In the genomic region with DNA sequence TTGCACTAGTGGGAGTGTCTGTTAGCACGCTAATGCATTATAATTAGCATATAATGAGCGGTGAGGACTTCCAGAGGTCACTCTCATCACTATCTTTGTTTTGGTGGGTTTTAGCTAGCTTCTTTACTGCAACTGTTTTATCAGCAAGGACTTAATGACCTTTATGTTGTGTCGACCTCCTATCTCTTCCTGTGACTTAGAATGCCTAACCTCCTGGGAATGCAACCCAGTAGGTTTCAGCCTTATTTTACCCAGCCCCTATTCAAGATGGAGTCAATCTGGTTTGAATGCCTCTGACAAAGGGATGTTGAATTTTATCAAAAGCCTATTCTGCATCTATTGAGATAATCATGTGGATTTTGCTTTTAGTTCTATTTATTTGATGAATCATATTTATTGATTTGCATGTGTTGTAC, we compare ENCODE assay signal across 27 cellular contexts. TPM values are rescaled to one million over a fixed set of nuclear protein-coding genes. Genes with fewer than 3 reads are reported as not detected.
DNase-seq lines count a peak whose midpoint lies in the region; ATAC-seq, FAIRE-seq and TF ChIP-seq lines count a peak whose summit lies in the region.
"Had no signal": no experiment of that assay in that cellular context is flagged by ENCODE, and none has a peak within 500 bp of the region (broad histone marks: within the 10 kb centered on the region; RNA-seq: fewer than 3 reads in every experiment).

No MANE protein-coding gene starts in this region.

- H3K27ac ChIP-seq in H1 (ENCODE audit: low read depth, low read length): no peak overlapping the region
- H3K27ac ChIP-seq in neural progenitor cell: no peak overlapping the region
- H3K27ac ChIP-seq in neuronal stem cell (replicated peaks; ENCODE audit: low read length): no peak overlapping the region
- H3K27ac ChIP-seq: BLaER1 had no signal

- H4K8ac ChIP-seq in H1 (ENCODE audit: extremely low read depth, insufficient read depth, low read length) (no peak overlapping the region), neuronal stem cell (ENCODE audit: low read depth, low read length) (no peak overlapping the region)

- no peaks in the 10 kb centered on the region for H3K4me1 ChIP-seq in H1 (replicated peaks in 1 of 4; ENCODE audit: control insufficient read depth in 3 of 4, insufficient read depth in 4 of 4, low read length in 3 of 4)
- no peaks in the 10 kb centered on the region for H3K4me1 ChIP-seq in neural progenitor cell
- peaks cover 0 to 7% of the 10 kb centered on the region in 2 donors for H3K4me1 ChIP-seq in neuronal stem cell (ENCODE audit: control insufficient read depth in 2 of 2, insufficient read depth in 1 of 2, low read depth in 1 of 2, low read length in 2 of 2)
- H3K4me1 ChIP-seq: BE2C, BLaER1 had no signal

- CTCF ChIA-PET in H1 (lab: Charles Lee; ENCODE audit: partially characterized antibody): interaction anchor here (1.0 kb wide), 2 partner anchors 57 to 122 kb away, joined by 3 to 6 read pairs; no protein-coding TSS in a partner anchor
- CTCF ChIA-PET in HEK293T (lab: Yijun Ruan, JAX): no interaction called here

- H2BK12ac ChIP-seq in H1 (ENCODE audit: low read depth, low read length) (no peak overlapping the region), neuronal stem cell (ENCODE audit: low read length) (no peak overlapping the region)

- no peaks in the 10 kb centered on the region for H3K23me2 ChIP-seq in H1 (ENCODE audit: low read depth, low read length)

- H3K4me2 ChIP-seq in H1 (ENCODE audit: insufficient read depth in 1 of 2, low read depth in 2 of 2, low read length in 2 of 2): no peak overlapping the region
- H3K4me2 ChIP-seq in neural progenitor cell: no peak overlapping the region
- no peak overlapping the region for H3K4me2 ChIP-seq in neuronal stem cell (ENCODE audit: insufficient read depth, low read length, poor library complexity, severe bottlenecking)
- H3K4me2 ChIP-seq: BLaER1 had no signal

- no peak overlapping the region for H3K18ac ChIP-seq in H1 (ENCODE audit: extremely low read depth, low read length)
- no peak overlapping the region for H3K18ac ChIP-seq in neuronal stem cell (ENCODE audit: low read length)

- H3K9me3 Mint-ChIP-seq in neural progenitor cell: peaks cover 10% of the 10 kb centered on the region

- H2BK5ac ChIP-seq in H1 (ENCODE audit: low read depth, low read length): no peak overlapping the region
- no peak overlapping the region for H2BK5ac ChIP-seq in neuronal stem cell (ENCODE audit: low read length)

- H3K14ac ChIP-seq in H1 (ENCODE audit: insufficient read length): no peak overlapping the region
- no peak overlapping the region for H3K14ac ChIP-seq in neuronal stem cell (ENCODE audit: low read length)

- no peak overlapping the region for H3K4ac ChIP-seq in H1 (replicated peaks; ENCODE audit: insufficient read length, low read depth, low read length)
- no peak overlapping the region for H3K4ac ChIP-seq in neuronal stem cell (ENCODE audit: low read length)

- TF ChIP-seq RAD21 in H1 (IDR thresholded peaks at IDR 0.05 in 1 of 2, conservative IDR thresholded peaks at IDR 0.05 in 1 of 2; ENCODE audit: low read depth in 2 of 2, low read length in 2 of 2): no peak

- no peaks in the 10 kb centered on the region for H3K79me2 ChIP-seq in H1 (ENCODE audit: control insufficient read depth in 1 of 2, insufficient read depth in 2 of 2, low read length in 2 of 2)
- H3K79me2 ChIP-seq in neural progenitor cell (ENCODE audit: low read depth): no peaks in the 10 kb centered on the region

- no peaks in the 10 kb centered on the region for H3K4me1 Mint-ChIP-seq in neural progenitor cell
- H3K4me1 Mint-ChIP-seq: CD14-positive monocyte; CD4-positive, alpha-beta memory T cell; CD4-positive, CD25-positive, alpha-beta regulatory T cell; CD8-positive, alpha-beta memory T cell had no signal

- H3K27me3 ChIP-seq in H1 (replicated peaks in 1 of 4; ENCODE audit: control insufficient read depth in 3 of 4, extremely low read depth in 1 of 4, insufficient read depth in 3 of 4, low read length in 3 of 4) (no peaks in the 10 kb centered on the region; a peak in 1 of 7 replicates), neural progenitor cell (no peaks in the 10 kb centered on the region), neuronal stem cell (ENCODE audit: control insufficient read depth in 3 of 3, insufficient read depth in 3 of 3, low read depth in 1 of 3, low read length in 3 of 3) (no peaks in the 10 kb centered on the region)
- H3K27me3 ChIP-seq: BLaER1 had no signal

- DNase-seq in H1 (ENCODE audit: low read depth in 1 of 2, low spot score in 2 of 2) (no peak), neural progenitor cell (ENCODE audit: low spot score) (no peak), neuronal stem cell (ENCODE audit: low spot score) (no peak), HEK293T (ENCODE audit: extremely low spot score) (no peak)
- DNase-seq in activated effector memory CD4-positive, alpha-beta T cell treated with anti-CD3 and anti-CD28 coated beads, Interleukin-2, amount 50 U/mL, for 16 hours: no peak
- DNase-seq: 8988T; ACHN; BE2C; C1 segment of cervical spinal cord; CD4-positive, alpha-beta memory T cell; CD4-positive, CD25-positive, alpha-beta regulatory T cell; CD8-positive, alpha-beta memory T cell; COR-L47; DMS 273 treated with DMSO at 0.1 percent for 48 hours; DMS153; DMS53; DMS79; DND-41; EL; GDM1 had no signal

- H4K5ac ChIP-seq in H1 (ENCODE audit: insufficient read length, low read depth, low read length): no peak overlapping the region

- WGBS in H1 (ENCODE audit: extremely low coverage in 1 of 2, insufficient coverage in 1 of 2, insufficient read length in 1 of 2, insufficient replicate concordance in 2 of 2, low coverage in 1 of 2, low lambda C conversion rate in 2 of 2, missing lambda C conversion rate in 1 of 2), 2 experiments: 80% methylated on average over 3 of the region's 3 CpGs; no CpG with 5 or more reads in 1 of the 2 experiments
- no CpG with 5 or more reads among the region's 3 CpGs for WGBS in neuronal stem cell (ENCODE audit: extremely low coverage in 2 of 2, insufficient read length in 2 of 2, insufficient replicate concordance in 1 of 2), 2 donors

- H3K4me3 ChIP-seq in H1 (ENCODE audit: extremely low read depth in 1 of 4, insufficient read depth in 2 of 4, low read depth in 3 of 4, low read length in 4 of 4) (no peak overlapping the region), neural progenitor cell (no peak overlapping the region), neuronal stem cell (ENCODE audit: low read length in 2 of 2) (no peak overlapping the region)
- H3K4me3 ChIP-seq: BLaER1, GM12878 had no signal

- no peak overlapping the region for H3K4me3 Mint-ChIP-seq in neural progenitor cell
- H3K4me3 Mint-ChIP-seq: CD14-positive monocyte; CD4-positive, alpha-beta memory T cell; CD4-positive, CD25-positive, alpha-beta regulatory T cell; CD8-positive, alpha-beta memory T cell had no signal

- TF ChIP-seq EP300 in H1 (IDR thresholded peaks at IDR 0.05; ENCODE audit: borderline replicate concordance in 1 of 2, low read depth in 2 of 2, low read length in 2 of 2): no peak

- H3K36me3 Mint-ChIP-seq in neural progenitor cell: no peaks in the 10 kb centered on the region
- H3K36me3 Mint-ChIP-seq: CD4-positive, CD25-positive, alpha-beta regulatory T cell had no signal

- H3K23ac ChIP-seq in H1 (ENCODE audit: insufficient read length) (no peak overlapping the region), neuronal stem cell (ENCODE audit: low read depth, low read length, poor library complexity) (no peak overlapping the region)

- H3K79me1 ChIP-seq in H1 (ENCODE audit: low read depth, low read length) (no peaks in the 10 kb centered on the region), neuronal stem cell (ENCODE audit: low read depth, low read length) (no peaks in the 10 kb centered on the region)

- H2BK20ac ChIP-seq in H1 (ENCODE audit: low read length): no peak overlapping the region

- H3K56ac ChIP-seq in H1 (replicated peaks; ENCODE audit: insufficient read length, low read depth, low read length): no peak overlapping the region

- H2BK15ac ChIP-seq in H1 (ENCODE audit: low read length) (no peak overlapping the region), neuronal stem cell (ENCODE audit: low read length) (no peak overlapping the region)

- H2BK120ac ChIP-seq in H1 (replicated peaks; ENCODE audit: low read depth, low read length) (no peak overlapping the region), neuronal stem cell (ENCODE audit: low read depth, low read length) (no peak overlapping the region)

- TF ChIP-seq POLR2A in H1 (IDR thresholded peaks at IDR 0.05; ENCODE audit: control extremely low read depth in 1 of 2, low read depth in 2 of 2, low read length in 2 of 2): no peak

- POLR2A ChIA-PET in H1 (lab: Charles Lee; ENCODE audit: partially characterized antibody): interaction anchor here (0.7 to 2.3 kb wide), 2 partner anchors 22 to 82 kb away, joined by 3 to 7 read pairs; a partner anchor contains a TSS
- POLR2A ChIA-PET in HEK293T (lab: Yijun Ruan, JAX): no interaction called here

- H4K20me1 ChIP-seq in H1 (replicated peaks in 1 of 2; ENCODE audit: control insufficient read depth in 1 of 2, insufficient read depth in 2 of 2, low read length in 2 of 2): no peaks in the 10 kb centered on the region
- H4K20me1 ChIP-seq in neural progenitor cell (ENCODE audit: low read depth): no peaks in the 10 kb centered on the region
- H4K20me1 ChIP-seq: BLaER1 had no signal

- H2AK5ac ChIP-seq in H1 (ENCODE audit: low read depth, low read length) (no peak overlapping the region), neuronal stem cell (ENCODE audit: low read depth, low read length) (no peak overlapping the region)

- H4K91ac ChIP-seq in H1 (replicated peaks; ENCODE audit: insufficient read length, low read length) (no peak overlapping the region), neuronal stem cell (ENCODE audit: low read depth, low read length, poor library complexity) (no peak overlapping the region)

- TF ChIP-seq CTCF in H1 (IDR thresholded peaks at IDR 0.05; ENCODE audit: control extremely low read depth in 1 of 3, insufficient read depth in 1 of 3, low read depth in 1 of 3, low read length in 3 of 3) (no peak), neural progenitor cell (IDR thresholded peaks at IDR 0.05) (no peak)

- H3K9ac ChIP-seq in H1 (replicated peaks in 1 of 4; ENCODE audit: extremely low read depth in 1 of 4, low read depth in 3 of 4, low read length in 3 of 4) (no peak overlapping the region), neural progenitor cell (no peak overlapping the region), neuronal stem cell (ENCODE audit: low read depth, low read length, poor library complexity) (no peak overlapping the region)
- H3K9ac ChIP-seq: BLaER1 had no signal

- ATAC-seq in HG03460 (IDR thresholded peaks at IDR 0.05; ENCODE audit: unreplicated experiment): no peak
- ATAC-seq: GM12878 had no signal

- H3K36me3 ChIP-seq in H1 (ENCODE audit: control insufficient read depth in 2 of 4, insufficient read depth in 4 of 4, low read length in 3 of 4): no peaks in the 10 kb centered on the region
- H3K36me3 ChIP-seq in neural progenitor cell: no peaks in the 10 kb centered on the region
- H3K36me3 ChIP-seq in neuronal stem cell (replicated peaks in 1 of 2; ENCODE audit: control insufficient read depth in 2 of 2, insufficient read depth in 2 of 2, low read length in 2 of 2): no peaks in the 10 kb centered on the region
- H3K36me3 ChIP-seq: BE2C, BLaER1 had no signal

- H3K9me3 ChIP-seq in H1 (ENCODE audit: insufficient read depth in 2 of 2, low read depth in 1 of 2, low read length in 1 of 2): no peaks in the 10 kb centered on the region
- H3K9me3 ChIP-seq in neural progenitor cell (ENCODE audit: low read depth): no peaks in the 10 kb centered on the region
- H3K9me3 ChIP-seq in neuronal stem cell (replicated peaks in 1 of 2; ENCODE audit: control insufficient read depth in 2 of 2, insufficient read depth in 1 of 2, low read depth in 1 of 2, low read length in 2 of 2): peaks cover 3 to 13% of the 10 kb centered on the region in 2 donors
- H3K9me3 ChIP-seq: BE2C had no signal

- H3K27me3 Mint-ChIP-seq in neural progenitor cell (ENCODE audit: insufficient read depth, low read depth): no peaks in the 10 kb centered on the region

- FAIRE-seq in H1 (lab: Jason Lieb, UNC): no peak
- FAIRE-seq: A204.1, GM12878, GM12892, GM18507 had no signal

- H3K27ac Mint-ChIP-seq in neural progenitor cell: no peak overlapping the region
- H3K27ac Mint-ChIP-seq: CD14-positive monocyte; CD4-positive, CD25-positive, alpha-beta regulatory T cell; CD8-positive, alpha-beta memory T cell had no signal

- no peaks in the 10 kb centered on the region for H3F3A ChIP-seq in neural progenitor cell (ENCODE audit: low read depth)

- H2AFZ ChIP-seq in H1 (ENCODE audit: low read length): 0 out of 2 replicates have a peak overlapping the region, but pooled peaks have one; percentile 52
- H2AFZ ChIP-seq in neural progenitor cell (replicated peaks): peak overlapping the region; percentile 73
- H2AFZ ChIP-seq in neuronal stem cell (ENCODE audit: low read length): peak overlapping the region; percentile 42

RNA-seq across cellular contexts. Expression of a gene that starts 22.5 kb away (rescaled TPM):
- total RNA-seq in H1 (2021; fragmentation: NEBNext Ultra II Directional; extraction: Animal tissue kit (Norgen Biotek cat#: 25700)): 26.8 and 34.8 TPM in 2 replicates
- polyA plus RNA-seq in H1 (2011; rRNA removed): 4.0 and 6.6 TPM in 2 replicates
- polyA plus RNA-seq in H1 (2011; cell fraction: cytosol; rRNA removed): 9.1 TPM
- polyA plus RNA-seq in H1 (2011; cell fraction: nucleus; rRNA removed): 10.1 TPM
- polyA plus RNA-seq in H1 (2012, experiment 1 of 2): 6.3 to 14.5 TPM (median 9.1 TPM) in 4 replicates
- polyA plus RNA-seq in H1 (2012, experiment 2 of 2): 0.52 TPM
- 15.2 TPM for polyA plus RNA-seq in H1 (2013, experiment 1 of 2)
- 15.3 TPM for polyA plus RNA-seq in H1 (2013, experiment 2 of 2)
- 25.4 and 42.1 TPM in 2 replicates for polyA minus RNA-seq in H1 (2011; rRNA and poly(A)+ RNA removed)
- 17.8 TPM for polyA minus RNA-seq in H1 (2011; cell fraction: cytosol; rRNA and poly(A)+ RNA removed)
- 69.1 TPM for polyA minus RNA-seq in H1 (2011; cell fraction: nucleus; rRNA and poly(A)+ RNA removed)
- 50.3 and 79.9 TPM in 2 replicates for total RNA-seq in neural progenitor cell (ENCODE audit: low replicate concordance)
- polyA plus RNA-seq in neuronal stem cell (2013, experiment 1 of 2): 15.4 TPM
- 17.9 TPM for polyA plus RNA-seq in neuronal stem cell (2013, experiment 2 of 2)
